Comparison of ENCODE assay signal across 22 cellular contexts in the genomic region with DNA sequence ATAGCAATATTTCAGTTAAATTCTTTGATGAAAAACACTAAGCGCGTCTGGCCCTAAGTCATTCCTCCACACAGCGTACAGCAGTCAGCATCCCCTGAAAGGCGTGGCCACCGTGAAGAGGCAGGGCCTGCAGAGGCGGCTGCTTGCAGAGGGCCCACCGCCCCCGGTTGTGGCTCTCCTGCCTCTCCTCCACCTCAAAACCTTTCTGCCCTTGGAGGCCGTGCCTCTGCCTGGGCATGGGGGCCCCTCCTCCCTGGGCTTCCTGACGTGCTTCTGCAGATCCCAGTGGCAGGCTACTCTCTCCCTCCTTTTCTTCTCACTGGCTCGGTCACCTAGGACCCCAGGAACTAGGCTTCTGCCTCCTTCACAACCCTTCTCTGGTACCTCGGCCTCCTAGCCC. TPM values are rescaled to one million over a fixed set of nuclear protein-coding genes. Genes with fewer than 3 reads are reported as not detected.
DNase-seq lines count a peak whose midpoint lies in the region; ATAC-seq and TF ChIP-seq lines count a peak whose summit lies in the region.
"Had no signal": no experiment of that assay in that cellular context is flagged by ENCODE, and none has a peak within 500 bp of the region (broad histone marks: within the 10 kb centered on the region; RNA-seq: fewer than 3 reads in every experiment).

No MANE protein-coding gene starts in this region.

- POLR2A ChIA-PET in activated CD8-positive, alpha-beta T cell treated with anti-CD3 and anti-CD28 coated beads for 36 hours (lab: Charles Lee): no interaction called here
- POLR2A ChIA-PET in activated CD8-positive, alpha-beta T cell treated with anti-CD3 and anti-CD28 coated beads, Interleukin-2, amount 10 ng/mL, durations not matched to agents 7 days and 5 days (lab: Charles Lee): no interaction called here

- H3K4me1 ChIP-seq in endodermal cell (ENCODE audit: control insufficient read depth, insufficient read depth, low read length): no peaks in the 10 kb centered on the region
- H3K4me1 ChIP-seq: BE2C had no signal

- H3K36me3 Mint-ChIP-seq in activated CD8-positive, alpha-beta T cell treated with anti-CD3 and anti-CD28 coated beads for 36 hours (ENCODE audit: low read depth): no peaks in the 10 kb centered on the region
- peaks cover 16% of the 10 kb centered on the region for H3K36me3 Mint-ChIP-seq in activated CD8-positive, alpha-beta T cell treated with anti-CD3 and anti-CD28 coated beads, Interleukin-2, amount 10 ng/mL, durations not matched to agents 7 days and 5 days (ENCODE audit: low read depth)
- H3K36me3 Mint-ChIP-seq in endodermal cell (ENCODE audit: low read depth): no peaks in the 10 kb centered on the region
- no peaks in the 10 kb centered on the region for H3K36me3 Mint-ChIP-seq in stimulated activated effector memory CD8-positive, alpha-beta T cell treated with anti-CD3 and anti-CD28 coated beads, Interleukin-12 subunit alpha, Interleukin-12 subunit beta, amount 100 ng/mL, for 72 hours
- H3K36me3 Mint-ChIP-seq: activated CD4-positive, alpha-beta memory T cell treated with anti-CD3 and anti-CD28 coated beads for 36 hours had no signal

- no peaks in the 10 kb centered on the region for H3K9me3 Mint-ChIP-seq in activated CD8-positive, alpha-beta T cell treated with anti-CD3 and anti-CD28 coated beads for 36 hours
- H3K9me3 Mint-ChIP-seq in activated CD8-positive, alpha-beta T cell treated with anti-CD3 and anti-CD28 coated beads, Interleukin-2, amount 10 ng/mL, durations not matched to agents 7 days and 5 days (ENCODE audit: insufficient read depth): no peaks in the 10 kb centered on the region
- H3K9me3 Mint-ChIP-seq in endodermal cell: no peaks in the 10 kb centered on the region
- no peaks in the 10 kb centered on the region for H3K9me3 Mint-ChIP-seq in stimulated activated effector memory CD8-positive, alpha-beta T cell treated with anti-CD3 and anti-CD28 coated beads, Interleukin-12 subunit alpha, Interleukin-12 subunit beta, amount 100 ng/mL, for 72 hours
- H3K9me3 Mint-ChIP-seq: activated CD4-positive, alpha-beta memory T cell treated with anti-CD3 and anti-CD28 coated beads for 36 hours had no signal

- H3K4me3 ChIP-seq in endodermal cell (ENCODE audit: low read length): no peak overlapping the region
- H3K4me3 ChIP-seq: colonic mucosa, heart right ventricle, spleen, uterus had no signal

- H3K4me1 Mint-ChIP-seq in activated CD8-positive, alpha-beta T cell treated with anti-CD3 and anti-CD28 coated beads for 36 hours (ENCODE audit: low read depth): peaks cover 35% of the 10 kb centered on the region
- H3K4me1 Mint-ChIP-seq in activated CD8-positive, alpha-beta T cell treated with anti-CD3 and anti-CD28 coated beads, Interleukin-2, amount 10 ng/mL, durations not matched to agents 7 days and 5 days (ENCODE audit: low read depth): peaks cover 43% of the 10 kb centered on the region
- peaks cover 24% of the 10 kb centered on the region for H3K4me1 Mint-ChIP-seq in endodermal cell
- H3K4me1 Mint-ChIP-seq in stimulated activated effector memory CD8-positive, alpha-beta T cell treated with anti-CD3 and anti-CD28 coated beads, Interleukin-12 subunit alpha, Interleukin-12 subunit beta, amount 100 ng/mL, for 72 hours: peaks cover 34% of the 10 kb centered on the region

- no peak for TF ChIP-seq CTCF in activated CD8-positive, alpha-beta T cell treated with anti-CD3 and anti-CD28 coated beads for 36 hours (IDR thresholded peaks at IDR 0.05)
- TF ChIP-seq CTCF in endodermal cell (conservative IDR thresholded peaks at IDR 0.05): no peak

- H3K36me3 ChIP-seq in endodermal cell (ENCODE audit: control insufficient read depth, insufficient read depth, low read length): no peaks in the 10 kb centered on the region
- H3K36me3 ChIP-seq: BE2C, colonic mucosa, uterus had no signal

- H3K27me3 ChIP-seq in endodermal cell (ENCODE audit: control insufficient read depth, insufficient read depth, low read length, poor library complexity, severe bottlenecking): no peaks in the 10 kb centered on the region
- H3K27me3 ChIP-seq: BE2C, colonic mucosa, heart right ventricle, spleen, uterus had no signal

- H3K9ac ChIP-seq in endodermal cell (ENCODE audit: extremely low read depth, low read length, poor library complexity, severe bottlenecking): no peak overlapping the region

- H3K27ac Mint-ChIP-seq in activated CD8-positive, alpha-beta T cell treated with anti-CD3 and anti-CD28 coated beads for 36 hours: no peak overlapping the region
- no peak overlapping the region for H3K27ac Mint-ChIP-seq in activated CD8-positive, alpha-beta T cell treated with anti-CD3 and anti-CD28 coated beads, Interleukin-2, amount 10 ng/mL, durations not matched to agents 7 days and 5 days
- peak overlapping the region; percentile 12 for H3K27ac Mint-ChIP-seq in endodermal cell
- H3K27ac Mint-ChIP-seq in stimulated activated effector memory CD8-positive, alpha-beta T cell treated with anti-CD3 and anti-CD28 coated beads, Interleukin-12 subunit alpha, Interleukin-12 subunit beta, amount 100 ng/mL, for 72 hours: peak overlapping the region; percentile 50
- H3K27ac Mint-ChIP-seq: activated CD4-positive, alpha-beta memory T cell treated with anti-CD3 and anti-CD28 coated beads for 36 hours had no signal

- no peaks in the 10 kb centered on the region for H3K27me3 Mint-ChIP-seq in activated CD8-positive, alpha-beta T cell treated with anti-CD3 and anti-CD28 coated beads for 36 hours
- no peaks in the 10 kb centered on the region for H3K27me3 Mint-ChIP-seq in activated CD8-positive, alpha-beta T cell treated with anti-CD3 and anti-CD28 coated beads, Interleukin-2, amount 10 ng/mL, durations not matched to agents 7 days and 5 days (ENCODE audit: low read depth)
- no peaks in the 10 kb centered on the region for H3K27me3 Mint-ChIP-seq in endodermal cell (ENCODE audit: insufficient read depth)
- H3K27me3 Mint-ChIP-seq: activated CD4-positive, alpha-beta memory T cell treated with anti-CD3 and anti-CD28 coated beads for 36 hours had no signal

- 85 to 100% methylated on average over 1 to 12 of the region's 12 CpGs for WGBS in endodermal cell (ENCODE audit: insufficient coverage in 1 of 2, insufficient read length in 1 of 2), 2 experiments

- intact Hi-C loops in activated CD8-positive, alpha-beta T cell treated with anti-CD3 and anti-CD28 coated beads for 36 hours (cut with micrococcal nuclease): no loop called here

- peak; percentile 71 for ATAC-seq in activated CD8-positive, alpha-beta T cell treated with anti-CD3 and anti-CD28 coated beads for 36 hours
- ATAC-seq in activated CD8-positive, alpha-beta T cell treated with anti-CD3 and anti-CD28 coated beads, Interleukin-2, amount 10 ng/mL, durations not matched to agents 7 days and 5 days: no peak
- ATAC-seq in stimulated activated effector memory CD8-positive, alpha-beta T cell treated with anti-CD3 and anti-CD28 coated beads, Interleukin-12 subunit alpha, Interleukin-12 subunit beta, amount 100 ng/mL, for 72 hours: no peak
- no peak for ATAC-seq in activated CD4-positive, CD25-positive, alpha-beta regulatory T cell treated with anti-CD3 and anti-CD28 coated beads, Interleukin-2, amount 50 U/mL, for 24 hours
- ATAC-seq: HepG2, Right ventricle myocardium inferior had no signal

- H3K27ac ChIP-seq in endodermal cell (ENCODE audit: low read depth, low read length): peak overlapping the region; percentile 13
- H3K27ac ChIP-seq: colonic mucosa, heart right ventricle, spleen, uterus had no signal

- H3K4me3 Mint-ChIP-seq in activated CD8-positive, alpha-beta T cell treated with anti-CD3 and anti-CD28 coated beads for 36 hours: no peak overlapping the region
- H3K4me3 Mint-ChIP-seq in activated CD8-positive, alpha-beta T cell treated with anti-CD3 and anti-CD28 coated beads, Interleukin-2, amount 10 ng/mL, durations not matched to agents 7 days and 5 days: no peak overlapping the region
- no peak overlapping the region for H3K4me3 Mint-ChIP-seq in endodermal cell
- H3K4me3 Mint-ChIP-seq in stimulated activated effector memory CD8-positive, alpha-beta T cell treated with anti-CD3 and anti-CD28 coated beads, Interleukin-12 subunit alpha, Interleukin-12 subunit beta, amount 100 ng/mL, for 72 hours: no peak overlapping the region
- H3K4me3 Mint-ChIP-seq: activated CD4-positive, alpha-beta memory T cell treated with anti-CD3 and anti-CD28 coated beads for 36 hours had no signal

- no peaks in the 10 kb centered on the region for H3K9me3 ChIP-seq in endodermal cell (ENCODE audit: control insufficient read depth, low read length)
- H3K9me3 ChIP-seq: BE2C, colonic mucosa, heart right ventricle, spleen, uterus had no signal

- DNase-seq in activated CD8-positive, alpha-beta T cell treated with anti-CD3 and anti-CD28 coated beads for 36 hours: peak; percentile 48
- DNase-seq in activated CD8-positive, alpha-beta T cell treated with anti-CD3 and anti-CD28 coated beads, Interleukin-2, amount 10 ng/mL, durations not matched to agents 7 days and 5 days: no peak
- DNase-seq in NCI-H510A (lab: John Stamatoyannopoulos, UW) (peak; percentile 68), endodermal cell (peak; percentile 51), Ammon's horn (ENCODE audit: low spot score) (no peak)
- no peak for DNase-seq in stimulated activated effector memory CD8-positive, alpha-beta T cell treated with anti-CD3 and anti-CD28 coated beads, Interleukin-12 subunit alpha, Interleukin-12 subunit beta, amount 100 ng/mL, for 72 hours (ENCODE audit: low spot score in 2 of 2)
- no peak for DNase-seq in stimulated activated CD4-positive, alpha-beta T cell treated with anti-CD3 and anti-CD28 coated beads, Interleukin-4, amount 100 ng/mL, for 4 hours
- DNase-seq: activated CD4-positive, alpha-beta memory T cell treated with anti-CD3 and anti-CD28 coated beads for 36 hours; activated naive CD4-positive, alpha-beta T cell treated with anti-CD3 and anti-CD28 coated beads, Interleukin-2, amount 50 U/mL, for 16 hours; activated T-cell treated with anti-CD3 and anti-CD28 coated beads, Interleukin-2, amount 50 U/mL, for 1 hour; BE2C; colonic mucosa; EL; heart right ventricle; NCI-H1417; NCI-H2107; occipital lobe; spleen had no signal

- CTCF ChIA-PET in activated CD8-positive, alpha-beta T cell treated with anti-CD3 and anti-CD28 coated beads for 36 hours (lab: Charles Lee): no interaction called here
- CTCF ChIA-PET in activated CD8-positive, alpha-beta T cell treated with anti-CD3 and anti-CD28 coated beads, Interleukin-2, amount 10 ng/mL, durations not matched to agents 7 days and 5 days (lab: Charles Lee): interaction anchor here (3.1 kb wide), 1 partner anchor 23 kb away, joined by 9 read pairs; no protein-coding TSS in a partner anchor

RNA-seq across cellular contexts. Expression of gene CLSTN1, which starts 16.2 kb away (rescaled TPM):
- 10 to 100 TPM; 29.3 to 29.9 TPM for total RNA-seq in activated CD8-positive, alpha-beta T cell treated with anti-CD3 and anti-CD28 coated beads for 36 hours
- total RNA-seq in activated CD8-positive, alpha-beta T cell treated with anti-CD3 and anti-CD28 coated beads, Interleukin-2, amount 10 ng/mL, durations not matched to agents 7 days and 5 days: 10 to 100 TPM; 91.1 to 96.8 TPM
- 100 to 1,000 TPM in 1 of 2 donors, 10 to 100 TPM in 1; 96.6 to 116 TPM for total RNA-seq in endodermal cell
- 119 TPM for polyA plus RNA-seq in endodermal cell (2013, experiment 1 of 2)
- 110 TPM for polyA plus RNA-seq in endodermal cell (2013, experiment 2 of 2)

Comparison
In these comparisons a context has a peak if more than half of its experiments do, and no peak if none do; other contexts are left out.
1. DNase-seq: peak in activated CD8-positive, alpha-beta T cell treated with anti-CD3 and anti-CD28 coated beads for 36 hours (single experiment), NCI-H510A (single experiment) and endodermal cell (single experiment); none in activated CD8-positive, alpha-beta T cell treated with anti-CD3 and anti-CD28 coated beads, Interleukin-2, amount 10 ng/mL, durations not matched to agents 7 days and 5 days (single experiment), stimulated activated effector memory CD8-positive, alpha-beta T cell treated with anti-CD3 and anti-CD28 coated beads, Interleukin-12 subunit alpha, Interleukin-12 subunit beta, amount 100 ng/mL, for 72 hours (0 of 2), stimulated activated CD4-positive, alpha-beta T cell treated with anti-CD3 and anti-CD28 coated beads, Interleukin-4, amount 100 ng/mL, for 4 hours (0 of 2) and Ammon's horn (single experiment).
2. H3K27ac Mint-ChIP-seq: peak in endodermal cell (single experiment) and stimulated activated effector memory CD8-positive, alpha-beta T cell treated with anti-CD3 and anti-CD28 coated beads, Interleukin-12 subunit alpha, Interleukin-12 subunit beta, amount 100 ng/mL, for 72 hours (single experiment); none in activated CD8-positive, alpha-beta T cell treated with anti-CD3 and anti-CD28 coated beads for 36 hours (single experiment) and activated CD8-positive, alpha-beta T cell treated with anti-CD3 and anti-CD28 coated beads, Interleukin-2, amount 10 ng/mL, durations not matched to agents 7 days and 5 days (single experiment).